In the genomic region with DNA sequence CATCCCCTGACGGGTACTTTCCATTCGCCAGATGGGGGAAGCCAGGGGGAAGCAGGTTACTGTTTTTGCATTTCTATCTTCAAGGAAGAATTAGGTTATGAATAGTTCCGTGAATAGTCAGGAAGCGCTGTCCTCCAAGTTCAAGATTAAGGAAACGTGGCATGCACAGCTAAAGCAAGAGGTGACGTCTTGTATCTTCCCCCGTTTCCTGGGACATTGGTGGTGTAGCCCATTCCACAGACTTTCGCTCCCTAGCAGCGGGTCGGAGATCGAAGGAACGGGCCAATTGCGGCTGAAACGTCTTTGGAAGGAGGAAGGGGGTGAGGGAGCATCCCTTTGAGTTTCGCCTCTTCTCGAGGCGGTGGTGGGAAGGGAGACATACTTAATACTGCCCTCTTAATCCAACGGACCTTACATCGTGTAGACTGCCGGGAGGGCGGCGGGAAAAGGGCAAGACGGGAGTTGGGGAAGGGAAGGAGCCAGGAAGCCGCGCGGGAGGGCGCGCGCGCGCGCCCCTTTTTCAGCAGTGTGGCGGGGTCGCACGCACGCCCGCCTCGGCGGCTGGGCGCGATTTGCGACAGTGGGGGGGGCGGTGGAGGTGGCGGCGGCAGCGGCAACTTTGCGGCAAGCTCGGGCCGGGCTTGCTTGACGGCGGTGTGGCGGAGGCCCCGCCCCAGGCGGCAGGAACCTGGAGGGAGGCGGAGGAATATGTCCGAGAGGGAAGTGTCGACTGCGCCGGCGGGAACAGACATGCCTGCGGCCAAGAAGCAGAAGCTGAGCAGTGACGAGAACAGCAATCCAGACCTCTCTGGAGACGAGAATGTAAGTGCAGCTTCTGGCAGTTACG, we compare ENCODE assay signal across 8 cellular contexts. TPM values are rescaled to one million over a fixed set of nuclear protein-coding genes. Genes with fewer than 3 reads are reported as not detected.
DNase-seq lines count a peak whose midpoint lies in the region; ATAC-seq and TF ChIP-seq lines count a peak whose summit lies in the region.

A gene with protein sequence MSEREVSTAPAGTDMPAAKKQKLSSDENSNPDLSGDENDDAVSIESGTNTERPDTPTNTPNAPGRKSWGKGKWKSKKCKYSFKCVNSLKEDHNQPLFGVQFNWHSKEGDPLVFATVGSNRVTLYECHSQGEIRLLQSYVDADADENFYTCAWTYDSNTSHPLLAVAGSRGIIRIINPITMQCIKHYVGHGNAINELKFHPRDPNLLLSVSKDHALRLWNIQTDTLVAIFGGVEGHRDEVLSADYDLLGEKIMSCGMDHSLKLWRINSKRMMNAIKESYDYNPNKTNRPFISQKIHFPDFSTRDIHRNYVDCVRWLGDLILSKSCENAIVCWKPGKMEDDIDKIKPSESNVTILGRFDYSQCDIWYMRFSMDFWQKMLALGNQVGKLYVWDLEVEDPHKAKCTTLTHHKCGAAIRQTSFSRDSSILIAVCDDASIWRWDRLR (plus strand): TSS at position 232 of the 847 bp plus-strand sequence. CDS start 477 bp downstream, at position 709.

- H2AFZ ChIP-seq in parathyroid adenoma = peak within 1 kb of the TSS; percentile 93

- ATAC-seq in HG02678 (IDR thresholded peaks at IDR 0.05; ENCODE audit: unreplicated experiment) = peak; percentile 70
- peak; percentile 97 for ATAC-seq in Right ventricle myocardium superior (ENCODE audit: poor library complexity)

- H3K27me3 ChIP-seq in parathyroid adenoma (ENCODE audit: control insufficient read depth, insufficient read depth, low read length) (no peaks in the 10 kb centered on the region), tibial nerve (no peaks in the 10 kb centered on the region)

- peaks cover 7% of the 10 kb centered on the region for H3K4me1 ChIP-seq in parathyroid adenoma
- peaks cover 0 to 45% (median 20%) of the 10 kb centered on the region in 4 donors for H3K4me1 ChIP-seq in tibial nerve

- H3K4me2 ChIP-seq in parathyroid adenoma (ENCODE audit: low read length) = peak within 1 kb of the TSS; percentile 94

- peak within 1 kb of the TSS; percentile 80 for H3K4me3 ChIP-seq in GM12864 (ENCODE audit: low read depth, low read length)
- H3K4me3 ChIP-seq in parathyroid adenoma (ENCODE audit: low read depth, low read length) = peak within 1 kb of the TSS; percentile 94
- peak within 1 kb of the TSS; percentile 70 to 92 (median 90) for H3K4me3 ChIP-seq in tibial nerve

- TF ChIP-seq EP300 in tibial nerve (IDR thresholded peaks at IDR 0.05) = peak; percentile 76 to 87

- no peaks in the 10 kb centered on the region for H3K36me3 ChIP-seq in parathyroid adenoma (ENCODE audit: control insufficient read depth, insufficient read depth, low read length)
- no peaks in the 10 kb centered on the region for H3K36me3 ChIP-seq in tibial nerve

- H3K9me3 ChIP-seq in parathyroid adenoma (ENCODE audit: control insufficient read depth, low read length) (no peaks in the 10 kb centered on the region), tibial nerve (no peaks in the 10 kb centered on the region)

- 0 to 1% methylated on average over 59 to 64 of the region's 64 CpGs for WGBS in tibial nerve, 2 donors

- DNase-seq in GM12864 (ENCODE audit: low read depth) = peak; percentile 89
- peak; percentile 97 for DNase-seq in NCI-H1105 treated with DMSO at 0.1 percent for 48 hours (lab: John Stamatoyannopoulos, UW)
- DNase-seq in SKM-1 treated with dmso at 0.1 percent for 144 hours (lab: John Stamatoyannopoulos, UW; ENCODE audit: unreplicated experiment) = peak; percentile 96
- peak; percentile 88 for DNase-seq in activated naive CD8-positive, alpha-beta T cell treated with anti-CD3 and anti-CD28 coated beads, Interleukin-2, amount 50 U/mL, for 16 hours (ENCODE audit: low read depth, low spot score)
- peak; percentile 97 for DNase-seq in Right ventricle myocardium superior
- DNase-seq in tibial nerve (ENCODE audit: low spot score in 2 of 2) = peak; percentile 79 to 82

- H3K79me2 ChIP-seq in parathyroid adenoma = peaks cover 11% of the 10 kb centered on the region

- H3K9ac ChIP-seq in parathyroid adenoma = peak within 1 kb of the TSS; percentile 80

- H3K27ac ChIP-seq in parathyroid adenoma = peak within 1 kb of the TSS; percentile 99
- peak within 1 kb of the TSS; percentile 94 to 100 (median 97) for H3K27ac ChIP-seq in tibial nerve

- TF ChIP-seq POLR2A in tibial nerve (IDR thresholded peaks at IDR 0.05) = peak; percentile 19 to 48

- intact Hi-C loops in Right ventricle myocardium superior (cut with DNase I) = loop anchor here (10.0 kb wide), 1 partner anchor 620 kb away; a partner anchor contains a TSS

- no peak for TF ChIP-seq CTCF in GM12864 (IDR thresholded peaks at IDR 0.05; ENCODE audit: low read depth, low read length, missing control alignments)
- peak; percentile 8 for TF ChIP-seq CTCF in parathyroid adenoma (IDR thresholded peaks at IDR 0.05)
- peak in 2 of 5 experiments; percentile 33 to 45 for TF ChIP-seq CTCF in tibial nerve (IDR thresholded peaks at IDR 0.05)

RNA-seq across cellular contexts. Expression of the gene that starts here (rescaled TPM):
- 13.2 TPM for total RNA-seq in Right ventricle myocardium superior
- 10 to 100 TPM; 13.3 to 18.4 (median 16.7) TPM for total RNA-seq in tibial nerve

Comparison
In these comparisons a context has a peak if more than half of its experiments do, and no peak if none do; other contexts are left out.
1. Peak in every context shown above with its lines: DNase-seq, ATAC-seq, H3K4me3 ChIP-seq and H3K27ac ChIP-seq.